9 cellular contexts compared by ENCODE assay signal in the genomic region with DNA sequence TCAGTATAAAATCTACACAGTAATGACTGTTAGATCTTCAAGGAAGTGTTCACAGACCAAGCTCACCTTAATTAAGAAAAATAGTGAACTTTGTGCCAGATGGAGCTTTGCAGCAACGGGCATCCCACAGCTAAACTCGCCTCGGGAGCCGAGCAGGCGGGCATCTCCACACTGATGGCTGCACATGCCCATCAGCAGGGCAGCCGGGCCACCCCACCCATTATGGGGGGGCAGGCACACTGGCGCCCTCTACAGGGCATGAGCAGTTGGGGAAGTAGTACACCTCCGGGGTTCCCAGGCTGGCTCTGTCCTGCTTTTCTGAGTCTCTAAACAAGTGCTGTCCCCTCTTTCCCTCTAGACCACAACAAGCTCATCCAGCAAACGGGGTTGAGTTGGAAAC. TPM values are rescaled to one million over a fixed set of nuclear protein-coding genes. Genes with fewer than 3 reads are reported as not detected.
DNase-seq lines count a peak whose midpoint lies in the region; ATAC-seq and TF ChIP-seq lines count a peak whose summit lies in the region.
"Had no signal": no experiment of that assay in that cellular context is flagged by ENCODE, and none has a peak within 500 bp of the region (broad histone marks: within the 10 kb centered on the region; RNA-seq: fewer than 3 reads in every experiment).

No MANE protein-coding gene starts in this region.

- TF ChIP-seq CTCF in ascending aorta (IDR thresholded peaks at IDR 0.05) (peak in 2 of 3 experiments; percentile 16 to 19), mesothelial cell of epicardium (IDR thresholded peaks at IDR 0.05; ENCODE audit: unreplicated experiment) (peak; percentile 18)

- H3K4me3 ChIP-seq in ascending aorta = no peak overlapping the region
- H3K4me3 ChIP-seq: pancreas had no signal

- ATAC-seq in activated T-helper 17 cell treated with anti-CD3 and anti-CD28 coated beads, Interleukin-2, amount 50 U/mL, for 72 hours (replicated peaks) = no peak

- H3K27me3 ChIP-seq in ascending aorta = no peaks in the 10 kb centered on the region
- H3K27me3 ChIP-seq: pancreas had no signal

- H3K4me3 Mint-ChIP-seq in mesothelial cell of epicardium = no peak overlapping the region
- no peak overlapping the region for H3K4me3 Mint-ChIP-seq in activated T-helper 17 cell treated with anti-CD3 and anti-CD28 coated beads, Interleukin-2, amount 50 U/mL, for 72 hours

- no peak overlapping the region for H3K27ac Mint-ChIP-seq in mesothelial cell of epicardium
- H3K27ac Mint-ChIP-seq in activated T-helper 17 cell treated with anti-CD3 and anti-CD28 coated beads, Interleukin-2, amount 50 U/mL, for 72 hours = no peak overlapping the region

- intact Hi-C loops in ascending aorta (cut with DNase I) = loop anchor here (5.0 kb wide), 1 partner anchor 457 kb away; no protein-coding TSS in a partner anchor

- H3K27ac ChIP-seq in ascending aorta = no peak overlapping the region
- H3K27ac ChIP-seq: pancreas had no signal

- DNase-seq in D341Med (ENCODE audit: low spot score) = peak; percentile 62
- peak in 1 of 2 donors; percentile 51 for DNase-seq in ascending aorta (ENCODE audit: low spot score in 2 of 2)
- no peak for DNase-seq in mesothelial cell of epicardium (ENCODE audit: low spot score in 2 of 2, unreplicated experiment in 2 of 2)
- DNase-seq in NCI-H2081 treated with DMSO at 0.1 percent for 48 hours (lab: John Stamatoyannopoulos, UW) = no peak
- no peak for DNase-seq in NCI-H2196 (lab: John Stamatoyannopoulos, UW; ENCODE audit: unreplicated experiment)
- no peak for DNase-seq in activated T-cell treated with anti-CD3 and anti-CD28 coated beads, Interleukin-2, amount 50 U/mL, for 1 hour
- DNase-seq: pancreas had no signal

- H3K4me1 ChIP-seq in ascending aorta = no peaks in the 10 kb centered on the region
- H3K4me1 ChIP-seq: pancreas had no signal

- H3K27me3 Mint-ChIP-seq in mesothelial cell of epicardium (ENCODE audit: low read depth) = no peaks in the 10 kb centered on the region
- no peaks in the 10 kb centered on the region for H3K27me3 Mint-ChIP-seq in activated T-helper 17 cell treated with anti-CD3 and anti-CD28 coated beads, Interleukin-2, amount 50 U/mL, for 72 hours

- H3K36me3 Mint-ChIP-seq in mesothelial cell of epicardium = peaks cover 37% of the 10 kb centered on the region
- H3K36me3 Mint-ChIP-seq in activated T-helper 17 cell treated with anti-CD3 and anti-CD28 coated beads, Interleukin-2, amount 50 U/mL, for 72 hours (ENCODE audit: low read depth) = peaks cover 41% of the 10 kb centered on the region

- no peaks in the 10 kb centered on the region for H3K9me3 Mint-ChIP-seq in mesothelial cell of epicardium
- no peaks in the 10 kb centered on the region for H3K9me3 Mint-ChIP-seq in activated T-helper 17 cell treated with anti-CD3 and anti-CD28 coated beads, Interleukin-2, amount 50 U/mL, for 72 hours

- H3K9me3 ChIP-seq in ascending aorta = no peaks in the 10 kb centered on the region
- H3K9me3 ChIP-seq: pancreas had no signal

- TF ChIP-seq RAD21 in Ishikawa (IDR thresholded peaks at IDR 0.05; ENCODE audit: low read depth) = no peak

- no peaks in the 10 kb centered on the region for H3K4me1 Mint-ChIP-seq in mesothelial cell of epicardium
- H3K4me1 Mint-ChIP-seq in activated T-helper 17 cell treated with anti-CD3 and anti-CD28 coated beads, Interleukin-2, amount 50 U/mL, for 72 hours = no peaks in the 10 kb centered on the region

- peaks cover 36 to 66% of the 10 kb centered on the region in 2 donors for H3K36me3 ChIP-seq in ascending aorta

- TF ChIP-seq EP300 in Ishikawa (IDR thresholded peaks at IDR 0.05; ENCODE audit: borderline replicate concordance) = no peak

TF ChIP-seq in Ishikawa, 13 proteins besides CTCF, POLR2A, EP300 and RAD21:
- TF ChIP-seq YY1 (IDR thresholded peaks at IDR 0.05; ENCODE audit: low read depth) = 0 out of 2 replicates have a peak, but pooled peaks have one; percentile 21
- no peak for TF ChIP-seq TAF1 (IDR thresholded peaks at IDR 0.05; ENCODE audit: low read depth)

RNA-seq across cellular contexts. Expression of a gene that starts 21.6 kb away (rescaled TPM):
- 13.0 TPM for total RNA-seq in ascending aorta
- total RNA-seq in mesothelial cell of epicardium = 40.5 to 48.6 TPM (median 42.0 TPM) in 3 replicates
- 10 to 100 TPM; 10.0 to 11.2 TPM for total RNA-seq in activated T-helper 17 cell treated with anti-CD3 and anti-CD28 coated beads, Interleukin-2, amount 50 U/mL, for 72 hours

RNA-seq across cellular contexts. Expression of a gene that starts 32.7 kb away (rescaled TPM):
- total RNA-seq in ascending aorta (0.53 TPM), mesothelial cell of epicardium (10.1 to 10.6 TPM (median 10.3 TPM) in 3 replicates)
- 1 to 10 TPM; 4.1 to 5.5 TPM for total RNA-seq in activated T-helper 17 cell treated with anti-CD3 and anti-CD28 coated beads, Interleukin-2, amount 50 U/mL, for 72 hours
